ENCODE assay signal across 8 cellular contexts in the genomic region with DNA sequence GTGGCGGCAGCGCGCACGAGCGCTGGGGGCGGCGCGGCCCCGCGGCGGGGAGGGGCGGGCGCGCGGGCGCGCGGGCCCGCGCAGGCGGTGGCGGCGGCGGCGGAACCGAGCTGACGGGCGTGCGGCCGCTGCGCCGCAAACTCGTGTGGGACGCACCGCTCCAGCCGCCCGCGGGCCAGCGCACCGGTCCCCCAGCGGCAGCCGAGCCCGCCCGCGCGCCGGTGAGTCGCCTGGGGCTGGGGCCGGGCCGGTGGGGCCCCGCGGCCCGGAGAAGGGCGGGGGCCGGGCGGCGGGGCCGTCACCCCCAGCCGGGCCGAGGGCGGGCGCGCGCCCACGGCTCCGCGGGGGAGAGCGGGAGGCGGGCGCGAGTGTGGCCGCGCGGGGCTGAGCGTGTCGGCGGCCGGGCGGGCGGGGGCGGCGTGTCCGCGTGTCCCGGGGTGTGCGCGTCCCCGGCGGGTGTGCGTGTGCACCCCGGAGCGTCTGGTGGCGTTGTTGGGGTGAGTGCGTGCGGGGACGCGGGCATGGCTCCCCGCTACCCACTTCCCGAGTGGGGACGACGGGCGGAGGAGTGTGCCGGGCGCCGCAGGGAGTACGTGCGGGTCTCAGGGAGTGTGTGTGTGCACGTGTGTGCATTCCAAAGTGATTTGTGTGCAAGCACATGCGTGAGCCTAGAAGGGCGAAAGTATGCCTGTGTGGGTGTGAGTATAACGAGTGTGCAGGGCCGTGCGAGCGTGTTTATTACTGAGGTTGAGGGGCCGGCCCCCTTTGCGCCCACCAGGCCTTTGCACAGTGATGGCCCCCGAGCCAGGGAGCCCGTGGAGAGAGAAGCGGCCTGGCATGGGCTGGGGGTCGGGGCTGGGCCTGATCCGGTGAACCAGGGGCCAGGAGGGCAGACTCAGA. TPM values are rescaled to one million over a fixed set of nuclear protein-coding genes. Genes with fewer than 3 reads are reported as not detected.
DNase-seq lines count a peak whose midpoint lies in the region; ATAC-seq and TF ChIP-seq lines count a peak whose summit lies in the region.

A gene (plus strand): TSS at position 85 of the 900 bp plus-strand sequence. CDS start 44,016 bp downstream, outside the sequence.

- TF ChIP-seq POLR2A in gastroesophageal sphincter (IDR thresholded peaks at IDR 0.05), result peak in 1 of 2 donors; percentile 32

- TF ChIP-seq CTCF in GM12875 (IDR thresholded peaks at IDR 0.05; ENCODE audit: borderline replicate concordance, insufficient read depth, low read depth, low read length) (no peak), gastroesophageal sphincter (IDR thresholded peaks at IDR 0.05) (no peak), neutrophil (IDR thresholded peaks at IDR 0.05) (no peak)

- H3K27me3 ChIP-seq in MG63 (no peaks in the 10 kb centered on the region), gastroesophageal sphincter (no peaks in the 10 kb centered on the region), neutrophil (no peaks in the 10 kb centered on the region)

- no peak for TF ChIP-seq EP300 in gastroesophageal sphincter (IDR thresholded peaks at IDR 0.05)

- H3K4me1 ChIP-seq in gastroesophageal sphincter (peaks cover 0 to 60% (median 25%) of the 10 kb centered on the region in 3 donors), neutrophil (ENCODE audit: control insufficient read depth in 1 of 2, insufficient read depth in 1 of 2, low read depth in 1 of 2, low read length in 1 of 2) (peaks cover 43 to 50% of the 10 kb centered on the region in 2 experiments)

- peaks cover 26% of the 10 kb centered on the region for H3K36me3 ChIP-seq in MG63
- no peaks in the 10 kb centered on the region for H3K36me3 ChIP-seq in gastroesophageal sphincter
- peaks cover 1% of the 10 kb centered on the region for H3K36me3 ChIP-seq in neutrophil

- ATAC-seq in gastroesophageal sphincter, result peak; percentile 60
- ATAC-seq in GM19328 (IDR thresholded peaks at IDR 0.05; ENCODE audit: unreplicated experiment), result no peak

- H3K4me3 ChIP-seq in GM12875 (ENCODE audit: low read depth, low read length) (peak within 1 kb of the TSS; percentile 96), MG63 (peak within 1 kb of the TSS; percentile 83), gastroesophageal sphincter (peak within 1 kb of the TSS; percentile 47 to 80), neutrophil (ENCODE audit: low read depth in 1 of 2, low read length in 1 of 2) (peak within 1 kb of the TSS; percentile 80 to 98)

- DNase-seq in MG63, result peak; percentile 54
- DNase-seq in activated effector memory CD4-positive, alpha-beta T cell treated with Interleukin-2 at 50 U/mL for 16 hours, result peak; percentile 41
- DNase-seq in T1000 (lab: John Stamatoyannopoulos, UW), result no peak
- no peak for DNase-seq in NK-92 treated with Interleukin-12 subunit alpha and Interleukin-12 subunit beta, amount 100 ng/mL, for 24 hours (lab: John Stamatoyannopoulos, UW)

- H3K27ac ChIP-seq in gastroesophageal sphincter, result peak within 1 kb of the TSS; percentile 80 to 90 (median 89)
- peak within 1 kb of the TSS; percentile 88 for H3K27ac ChIP-seq in neutrophil

- 0% methylated on average over 2 of the region's 121 CpGs; no CpG with 5 or more reads in 1 of the 2 donors for WGBS in gastroesophageal sphincter (ENCODE audit: low coverage in 1 of 2), 2 donors

- no peaks in the 10 kb centered on the region for H3K9me3 ChIP-seq in MG63
- no peaks in the 10 kb centered on the region for H3K9me3 ChIP-seq in gastroesophageal sphincter
- no peaks in the 10 kb centered on the region for H3K9me3 ChIP-seq in neutrophil

RNA-seq across cellular contexts. Expression of the gene that starts here (rescaled TPM):
- total RNA-seq in MG63 (2014; rRNA removed; shearing (Covaris generic); ENCODE audit: low replicate concordance), result 25.0 and 33.1 TPM in 2 replicates
- total RNA-seq in gastroesophageal sphincter, result 10 to 100 TPM; 13.2 to 31.7 (median 19.3) TPM

Comparison
In these comparisons a context has a peak if more than half of its experiments do, and no peak if none do; other contexts are left out.
1. DNase-seq: peak in MG63 (single experiment) and activated effector memory CD4-positive, alpha-beta T cell treated with Interleukin-2 at 50 U/mL for 16 hours (single experiment); none in T1000 (single experiment) and NK-92 treated with Interleukin-12 subunit alpha and Interleukin-12 subunit beta, amount 100 ng/mL, for 24 hours (single experiment).
2. Peak in every context shown above with its lines, with median percentiles within 50 percentile points of each other: H3K4me3 ChIP-seq.